Comparison of ENCODE assay signal across 14 cellular contexts in the genomic region with DNA sequence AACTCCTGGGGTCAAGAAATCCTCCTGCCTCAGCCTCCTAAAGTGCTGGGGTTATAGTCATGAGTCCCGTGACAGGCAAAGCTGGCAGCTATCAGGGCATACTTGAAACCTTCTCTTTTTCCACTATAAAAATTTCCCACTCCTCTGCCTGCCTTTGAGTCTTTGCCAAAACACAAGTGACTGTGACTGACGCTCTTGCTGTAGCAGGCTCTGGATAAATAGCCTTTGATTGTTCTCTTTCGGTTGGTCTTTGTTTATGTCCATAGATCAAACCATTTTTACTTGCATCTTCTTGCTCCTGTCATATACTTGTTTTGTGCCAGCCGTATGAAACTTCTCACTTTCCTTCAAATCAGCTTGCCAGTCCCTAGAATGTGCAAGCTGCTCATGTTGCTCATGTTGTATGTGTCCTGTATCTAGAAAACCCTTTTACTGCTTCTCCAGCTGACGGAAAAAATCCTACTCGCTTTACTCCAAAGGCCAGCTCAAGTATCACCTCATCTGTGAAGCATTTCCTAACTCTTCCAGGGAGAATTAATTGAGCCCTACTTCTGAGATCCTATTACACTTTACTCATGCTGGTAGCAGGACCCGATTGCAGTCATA.
A peak's percentile ranks its signal among the peaks of the same experiment; 100 is the strongest.
DNase-seq lines count a peak whose midpoint lies in the region; ATAC-seq, FAIRE-seq and TF ChIP-seq lines count a peak whose summit lies in the region.
"Had no signal": no experiment of that assay in that cellular context is flagged by ENCODE, and none has a peak within 500 bp of the region (broad histone marks: within the 10 kb centered on the region; RNA-seq: fewer than 3 reads in every experiment).

No MANE protein-coding gene starts in this region.

- POLR2A ChIA-PET in endothelial cell of umbilical vein (lab: Charles Lee): interaction anchor here (0.6 kb wide), 2 partner anchors 22 to 166 kb away, joined by 3 to 6 read pairs; no protein-coding TSS in a partner anchor
- POLR2A ChIA-PET in GM10248 (lab: Yijun Ruan, JAX): no interaction called here

- no peak for TF ChIP-seq POLR2A in endothelial cell of umbilical vein (IDR thresholded peaks at IDR 0.05; ENCODE audit: low read depth, low read length)

- no peak overlapping the region for H3K4me2 ChIP-seq in endothelial cell of umbilical vein (ENCODE audit: insufficient read depth, low read length)

- H4K20me1 ChIP-seq in endothelial cell of umbilical vein (replicated peaks; ENCODE audit: control insufficient read depth, extremely low read depth, insufficient read depth, low read length): no peaks in the 10 kb centered on the region

- no peaks in the 10 kb centered on the region for H3K9me3 ChIP-seq in endothelial cell of umbilical vein (replicated peaks; ENCODE audit: control insufficient read depth, insufficient read depth, low read length)

- peak; percentile 46 for FAIRE-seq in endothelial cell of umbilical vein (lab: Jason Lieb, UNC)

- peak; percentile 19 for DNase-seq in EL
- peak; percentile 54 for DNase-seq in NCI-H2029 (lab: John Stamatoyannopoulos, UW)
- DNase-seq in endothelial cell of umbilical vein (ENCODE audit: low read depth, low spot score): peak; percentile 87
- DNase-seq in renal cortical epithelial cell (ENCODE audit: low read depth): peak; percentile 29
- no peak for DNase-seq in GM10248 (ENCODE audit: extremely low spot score)
- DNase-seq: activated CD8-positive, alpha-beta memory T cell treated with anti-CD3 and anti-CD28 coated beads for 24 hours; cerebellar nuclear complex; NCI-H1048; NCI-H774; retina; SIG-M5 had no signal

- H2AFZ ChIP-seq in endothelial cell of umbilical vein (ENCODE audit: low read depth, low read length): no peak overlapping the region

- no peak overlapping the region for H3K9ac ChIP-seq in endothelial cell of umbilical vein (replicated peaks; ENCODE audit: extremely low read depth, insufficient read depth, low read length)

- CTCF ChIA-PET in endothelial cell of umbilical vein (lab: Charles Lee): interaction anchor here (1.4 to 2.4 kb wide), 3 partner anchors 8 to 280 kb away, joined by 5 to 6 read pairs (median 6); no protein-coding TSS in a partner anchor
- CTCF ChIA-PET in GM10248 (lab: Yijun Ruan, JAX): interaction anchor here (1.2 to 1.7 kb wide), 4 partner anchors 12 to 280 kb away, joined by 3 to 5 read pairs (median 3); no protein-coding TSS in a partner anchor

- no peaks in the 10 kb centered on the region for H3K9me1 ChIP-seq in endothelial cell of umbilical vein (replicated peaks; ENCODE audit: control insufficient read depth, extremely low read depth, insufficient read depth, low read length)

- H3K4me3 ChIP-seq in endothelial cell of umbilical vein (replicated peaks in 1 of 3; ENCODE audit: insufficient read depth in 1 of 3, low read depth in 1 of 3, low read length in 3 of 3): no peak overlapping the region

- ATAC-seq in GM19324 (IDR thresholded peaks at IDR 0.05; ENCODE audit: low FRiP score, unreplicated experiment) (no peak), HG02840 (IDR thresholded peaks at IDR 0.05; ENCODE audit: low FRiP score, unreplicated experiment) (no peak), GM21723 (IDR thresholded peaks at IDR 0.05; ENCODE audit: unreplicated experiment) (no peak)

- intact Hi-C loops in endothelial cell of umbilical vein (cut with micrococcal nuclease): loop anchor here (10.0 kb wide), 1 partner anchor 158 kb away; no protein-coding TSS in a partner anchor

- H3K4me1 ChIP-seq in endothelial cell of umbilical vein (ENCODE audit: control insufficient read depth, extremely low read depth, insufficient read depth, low read length): peaks cover 33% of the 10 kb centered on the region

- no peaks in the 10 kb centered on the region for H3K27me3 ChIP-seq in endothelial cell of umbilical vein (ENCODE audit: control insufficient read depth in 2 of 2, insufficient read depth in 2 of 2, low read length in 2 of 2)

- H3K27ac ChIP-seq in endothelial cell of umbilical vein (ENCODE audit: insufficient read depth, low read depth, low read length): no peak overlapping the region

- H3K36me3 ChIP-seq in endothelial cell of umbilical vein (ENCODE audit: control insufficient read depth in 2 of 2, extremely low read depth in 1 of 2, insufficient read depth in 2 of 2, low read length in 2 of 2): no peaks in the 10 kb centered on the region

- TF ChIP-seq CTCF in endothelial cell of umbilical vein (IDR thresholded peaks at IDR 0.05; ENCODE audit: extremely low read depth in 1 of 2, insufficient read depth in 1 of 2, low read depth in 1 of 2, low read length in 2 of 2): no peak
- TF ChIP-seq CTCF in GM10248 (IDR thresholded peaks at IDR 0.05; ENCODE audit: control extremely low read depth, extremely low read depth, low read depth, missing control alignments): no peak

- no TSS peak for BruUV-seq in endothelial cell of umbilical vein (replicated peaks; lab: Mats Ljungman, UMichigan)

- H3K79me2 ChIP-seq in endothelial cell of umbilical vein (ENCODE audit: control insufficient read depth, insufficient read depth, low read length): no peaks in the 10 kb centered on the region

- dilution Hi-C loops in endothelial cell of umbilical vein (cut with MboI; ENCODE audit: extremely low pct_ligation_motif_present, low sequenced_read_pairs): no loop called here

TF ChIP-seq in endothelial cell of umbilical vein, 7 proteins besides CTCF, POLR2A, EP300 and RAD21:
- no peak for TF ChIP-seq GATA2 (IDR thresholded peaks at IDR 0.05; ENCODE audit: insufficient read depth, insufficient read length, low read depth, low read length)
- TF ChIP-seq, protein P1, sequence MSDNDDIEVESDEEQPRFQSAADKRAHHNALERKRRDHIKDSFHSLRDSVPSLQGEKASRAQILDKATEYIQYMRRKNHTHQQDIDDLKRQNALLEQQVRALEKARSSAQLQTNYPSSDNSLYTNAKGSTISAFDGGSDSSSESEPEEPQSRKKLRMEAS (IDR thresholded peaks at IDR 0.05; ENCODE audit: insufficient read depth, insufficient read length): no peak
- peak; percentile 37 for TF ChIP-seq JUN (IDR thresholded peaks at IDR 0.05; ENCODE audit: borderline replicate concordance, insufficient read depth, insufficient read length, low read depth)
- no peak for TF ChIP-seq EZH2 (IDR thresholded peaks at IDR 0.05; ENCODE audit: borderline replicate concordance, low read depth, low read length, severe bottlenecking)
- TF ChIP-seq MYC (IDR thresholded peaks at IDR 0.05; ENCODE audit: low read depth, low read length): no peak
- TF ChIP-seq POLR2AphosphoS5 (IDR thresholded peaks at IDR 0.05; ENCODE audit: insufficient read depth, low read depth, low read length): no peak
- TF ChIP-seq FOS (IDR thresholded peaks at IDR 0.05; ENCODE audit: borderline replicate concordance, insufficient read depth, low read length): no peak
